1 cellular context compared by ENCODE assay signal in the genomic region with DNA sequence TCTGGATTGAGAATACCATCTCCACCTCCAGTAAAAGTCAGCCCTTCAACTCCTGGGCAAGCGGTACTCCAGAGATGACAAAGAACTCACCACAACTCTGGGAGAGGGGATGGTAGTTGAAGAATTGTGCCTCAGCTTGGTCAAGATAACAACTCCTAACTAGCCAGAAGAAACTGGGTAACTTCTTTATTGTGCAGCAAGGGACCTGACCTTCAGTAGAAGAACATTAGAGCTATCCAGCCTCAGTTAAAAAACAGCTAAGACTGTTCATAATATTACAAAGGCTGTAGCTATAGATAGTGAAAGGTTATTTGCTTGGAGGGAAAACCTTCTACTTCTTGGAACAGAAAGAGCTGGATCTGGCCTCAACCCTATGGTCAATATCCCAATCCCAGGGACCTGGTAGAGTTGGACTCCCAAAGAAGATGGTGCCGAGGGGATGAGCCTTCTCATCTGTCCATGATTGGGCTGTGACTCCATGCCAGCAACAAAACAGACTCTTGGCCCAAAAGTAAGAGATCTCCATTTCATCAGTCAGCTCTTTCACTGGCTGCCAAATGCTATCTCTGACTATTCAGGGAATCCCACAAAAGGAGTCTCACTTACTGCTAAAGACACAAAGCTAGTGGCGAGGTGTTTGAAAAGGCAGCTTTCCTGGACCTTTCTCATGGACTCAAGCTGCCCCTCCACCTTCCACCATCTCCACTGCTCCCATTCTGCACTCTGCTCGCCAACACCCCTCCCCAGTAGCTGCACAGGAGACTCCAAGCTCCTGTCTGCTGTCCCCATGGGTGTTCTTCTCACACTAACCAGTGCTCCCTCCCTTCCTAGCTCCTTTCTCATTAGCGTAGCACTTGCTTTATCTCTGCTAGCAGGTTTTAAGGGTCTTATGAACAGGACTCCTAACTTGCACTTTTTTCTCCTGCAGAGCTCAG.
A peak's percentile ranks its signal among the peaks of the same experiment; 100 is the strongest.
TF ChIP-seq lines count a peak whose summit lies in the region.

No MANE protein-coding gene starts in this region.

TF ChIP-seq in K562, 482 proteins besides CTCF, POLR2A, EP300 and RAD21 (continued from another document and continues in another):
- no peak for TF ChIP-seq CHD7 (IDR thresholded peaks at IDR 0.05; ENCODE audit: low read depth, low read length)
- TF ChIP-seq KLF10 (CRISPR knock-in tag; IDR thresholded peaks at IDR 0.05), result peak; percentile 94
- TF ChIP-seq, protein P1, sequence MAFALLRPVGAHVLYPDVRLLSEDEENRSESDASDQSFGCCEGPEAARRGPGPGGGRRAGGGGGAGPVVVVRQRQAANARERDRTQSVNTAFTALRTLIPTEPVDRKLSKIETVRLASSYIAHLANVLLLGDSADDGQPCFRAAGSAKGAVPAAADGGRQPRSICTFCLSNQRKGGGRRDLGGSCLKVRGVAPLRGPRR (CRISPR knock-in tag; IDR thresholded peaks at IDR 0.05), result no peak
- no peak for TF ChIP-seq HMG20A (CRISPR knock-in tag; conservative IDR thresholded peaks at IDR 0.05)
- no peak for TF ChIP-seq DACH1 (IDR thresholded peaks at IDR 0.05; ENCODE audit: partially characterized antibody)
- no peak for TF ChIP-seq MCM7 (IDR thresholded peaks at IDR 0.05)
- no peak for TF ChIP-seq TSHZ1 (CRISPR knock-in tag; IDR thresholded peaks at IDR 0.05)
- TF ChIP-seq HIVEP1 (CRISPR knock-in tag; IDR thresholded peaks at IDR 0.05), result no peak
- TF ChIP-seq ZBTB8A (IDR thresholded peaks at IDR 0.05; ENCODE audit: partially characterized antibody), result no peak
- 0 out of 4 replicates have a peak, but pooled peaks of 1 of the 2 experiments have one; percentile 25 for TF ChIP-seq FOXA3 (CRISPR knock-in tag; conservative IDR thresholded peaks at IDR 0.05 in 1 of 2, IDR thresholded peaks at IDR 0.05 in 1 of 2)
- TF ChIP-seq SUPT5H (IDR thresholded peaks at IDR 0.05), result peak; percentile 92; the same call in 1 of the 2 replicates
- no peak for TF ChIP-seq TAF7 (tag; IDR thresholded peaks at IDR 0.05)
- TF ChIP-seq PHB2 (IDR thresholded peaks at IDR 0.05; ENCODE audit: low read depth), result no peak
- no peak for TF ChIP-seq ZNF785 (CRISPR knock-in tag; IDR thresholded peaks at IDR 0.05)
- TF ChIP-seq ID3 (CRISPR knock-in tag; IDR thresholded peaks at IDR 0.05), result no peak
- TF ChIP-seq ID3 (tag; IDR thresholded peaks at IDR 0.05), result no peak
- no peak for TF ChIP-seq ARNT (IDR thresholded peaks at IDR 0.05)
- TF ChIP-seq MAX (CRISPR knock-in tag; IDR thresholded peaks at IDR 0.05), result no peak
- no peak for TF ChIP-seq EGR1 (conservative IDR thresholded peaks at IDR 0.05)
- TF ChIP-seq ZNF75A (CRISPR knock-in tag; IDR thresholded peaks at IDR 0.05), result no peak
- TF ChIP-seq BHLHE40 (IDR thresholded peaks at IDR 0.05; ENCODE audit: low read length), result no peak
- TF ChIP-seq ZNF592 (IDR thresholded peaks at IDR 0.05), result no peak
- peak; percentile 93 for TF ChIP-seq RFX7 (CRISPR knock-in tag; IDR thresholded peaks at IDR 0.05)
- TF ChIP-seq TRIM24 (IDR thresholded peaks at IDR 0.05), result no peak
- TF ChIP-seq RBM15 (IDR thresholded peaks at IDR 0.05; ENCODE audit: insufficient read depth, low read length), result no peak
- TF ChIP-seq, protein P2, sequence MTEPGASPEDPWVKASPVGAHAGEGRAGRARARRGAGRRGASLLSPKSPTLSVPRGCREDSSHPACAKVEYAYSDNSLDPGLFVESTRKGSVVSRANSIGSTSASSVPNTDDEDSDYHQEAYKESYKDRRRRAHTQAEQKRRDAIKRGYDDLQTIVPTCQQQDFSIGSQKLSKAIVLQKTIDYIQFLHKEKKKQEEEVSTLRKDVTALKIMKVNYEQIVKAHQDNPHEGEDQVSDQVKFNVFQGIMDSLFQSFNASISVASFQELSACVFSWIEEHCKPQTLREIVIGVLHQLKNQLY (CRISPR knock-in tag; conservative IDR thresholded peaks at IDR 0.05), result 0 out of 4 replicates have a peak, but pooled peaks of 1 of the 2 experiments have one; percentile 60
- no peak; the same call in 1 of the 2 replicates for TF ChIP-seq ZNF408 (CRISPR knock-in tag; IDR thresholded peaks at IDR 0.05; ENCODE audit: low read depth)
- no peak for TF ChIP-seq MCM2 (IDR thresholded peaks at IDR 0.05; ENCODE audit: low read depth)
- no peak for TF ChIP-seq BRD9 (IDR thresholded peaks at IDR 0.05; ENCODE audit: low read depth, partially characterized antibody)
